Comparison of ENCODE assay signal across 2 cellular contexts in genomic region chr17:81673561-81674258, GRCh38.
TF ChIP-seq lines count a peak whose summit lies in the region.

No MANE protein-coding gene starts in this region.

TF ChIP-seq in SK-N-SH, 30 proteins besides CTCF, POLR2A, EP300 and RAD21 (continued from another document):
- no peak for TF ChIP-seq USF1 (IDR thresholded peaks at IDR 0.05; ENCODE audit: borderline replicate concordance, low read depth)
- TF ChIP-seq TAF1 (IDR thresholded peaks at IDR 0.05; ENCODE audit: borderline replicate concordance, low read depth, low read length) = no peak
- no peak for TF ChIP-seq YY1 (IDR thresholded peaks at IDR 0.05; ENCODE audit: low read depth)
- TF ChIP-seq, protein P1, sequence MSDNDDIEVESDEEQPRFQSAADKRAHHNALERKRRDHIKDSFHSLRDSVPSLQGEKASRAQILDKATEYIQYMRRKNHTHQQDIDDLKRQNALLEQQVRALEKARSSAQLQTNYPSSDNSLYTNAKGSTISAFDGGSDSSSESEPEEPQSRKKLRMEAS (IDR thresholded peaks at IDR 0.05; ENCODE audit: low read depth) = no peak
- no peak for TF ChIP-seq RXRA (IDR thresholded peaks at IDR 0.05; ENCODE audit: borderline replicate concordance, low read depth)
- no peak for TF ChIP-seq NRF1 (IDR thresholded peaks at IDR 0.05; ENCODE audit: low read depth, low read length)
- no peak for TF ChIP-seq MEF2A (IDR thresholded peaks at IDR 0.05; ENCODE audit: borderline replicate concordance, low read depth)
- TF ChIP-seq USF2 (IDR thresholded peaks at IDR 0.05; ENCODE audit: borderline replicate concordance, low read depth, low read length) = no peak
- TF ChIP-seq POLR2AphosphoS5 (IDR thresholded peaks at IDR 0.05; ENCODE audit: low read depth, low read length) = no peak

TF ChIP-seq in SK-N-SH treated with all-trans-retinoic acid at 6 μM for 48 hours, 23 proteins besides CTCF, POLR2A, EP300 and RAD21 (continued from another document):
- TF ChIP-seq CSRNP3 (CRISPR knock-in tag; IDR thresholded peaks at IDR 0.05) (no peak), ISL1 (CRISPR knock-in tag; IDR thresholded peaks at IDR 0.05) (no peak), ZC3H10 (CRISPR knock-in tag; IDR thresholded peaks at IDR 0.05) (no peak), SNAI2 (CRISPR knock-in tag; IDR thresholded peaks at IDR 0.05) (no peak), TOX (CRISPR knock-in tag; IDR thresholded peaks at IDR 0.05; ENCODE audit: borderline replicate concordance) (no peak), ZNF8 (CRISPR knock-in tag; IDR thresholded peaks at IDR 0.05) (no peak), ARNTL (CRISPR knock-in tag; IDR thresholded peaks at IDR 0.05; ENCODE audit: borderline replicate concordance, low read depth) (no peak), TSHZ2 (CRISPR knock-in tag; IDR thresholded peaks at IDR 0.05) (no peak), PPARA (CRISPR knock-in tag; IDR thresholded peaks at IDR 0.05; ENCODE audit: borderline replicate concordance) (no peak)
- TF ChIP-seq, protein P2, sequence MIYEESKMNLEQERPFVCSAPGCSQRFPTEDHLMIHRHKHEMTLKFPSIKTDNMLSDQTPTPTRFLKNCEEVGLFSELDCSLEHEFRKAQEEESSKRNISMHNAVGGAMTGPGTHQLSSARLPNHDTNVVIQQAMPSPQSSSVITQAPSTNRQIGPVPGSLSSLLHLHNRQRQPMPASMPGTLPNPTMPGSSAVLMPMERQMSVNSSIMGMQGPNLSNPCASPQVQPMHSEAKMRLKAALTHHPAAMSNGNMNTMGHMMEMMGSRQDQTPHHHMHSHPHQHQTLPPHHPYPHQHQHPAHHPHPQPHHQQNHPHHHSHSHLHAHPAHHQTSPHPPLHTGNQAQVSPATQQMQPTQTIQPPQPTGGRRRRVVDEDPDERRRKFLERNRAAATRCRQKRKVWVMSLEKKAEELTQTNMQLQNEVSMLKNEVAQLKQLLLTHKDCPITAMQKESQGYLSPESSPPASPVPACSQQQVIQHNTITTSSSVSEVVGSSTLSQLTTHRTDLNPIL (CRISPR knock-in tag; IDR thresholded peaks at IDR 0.05; ENCODE audit: low read depth) = no peak
TF ChIP-seq in SK-N-SH treated with all-trans-retinoic acid at 6 μM for 48 hours: peak in this region for 0.
